ENCODE assay signal across 1 cellular context in the genomic region with DNA sequence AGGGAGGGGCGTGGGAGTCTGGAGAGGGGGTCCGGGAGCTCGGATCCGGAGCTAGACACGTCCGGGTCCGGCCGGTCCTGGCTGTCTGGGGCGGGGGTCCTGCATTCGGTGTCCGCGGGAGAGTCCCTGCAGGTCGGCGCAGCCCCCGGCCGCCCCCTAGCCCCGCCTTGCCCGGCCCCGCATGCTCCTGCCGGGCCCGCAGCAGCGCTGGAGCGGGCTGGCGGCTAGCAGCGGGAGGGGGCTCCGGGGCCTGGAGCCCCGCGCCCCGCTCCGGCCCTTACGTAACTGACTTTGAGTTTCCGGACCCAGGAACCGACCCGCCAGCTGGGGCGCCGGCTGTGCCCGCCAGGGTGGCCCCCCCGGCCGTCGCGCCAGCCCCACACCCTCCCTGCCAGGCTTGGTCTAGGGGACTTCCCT.
TF ChIP-seq lines count a peak whose summit lies in the region.

No MANE protein-coding gene starts in this region.

TF ChIP-seq in HepG2, 621 proteins besides CTCF, POLR2A, EP300 and RAD21 (continued from another document and continues in another):
- TF ChIP-seq, protein P1, sequence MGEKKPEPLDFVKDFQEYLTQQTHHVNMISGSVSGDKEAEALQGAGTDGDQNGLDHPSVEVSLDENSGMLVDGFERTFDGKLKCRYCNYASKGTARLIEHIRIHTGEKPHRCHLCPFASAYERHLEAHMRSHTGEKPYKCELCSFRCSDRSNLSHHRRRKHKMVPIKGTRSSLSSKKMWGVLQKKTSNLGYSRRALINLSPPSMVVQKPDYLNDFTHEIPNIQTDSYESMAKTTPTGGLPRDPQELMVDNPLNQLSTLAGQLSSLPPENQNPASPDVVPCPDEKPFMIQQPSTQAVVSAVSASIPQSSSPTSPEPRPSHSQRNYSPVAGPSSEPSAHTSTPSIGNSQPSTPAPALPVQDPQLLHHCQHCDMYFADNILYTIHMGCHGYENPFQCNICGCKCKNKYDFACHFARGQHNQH (CRISPR knock-in tag; IDR thresholded peaks at IDR 0.05): no peak
- no peak for TF ChIP-seq BCL6 (CRISPR knock-in tag; IDR thresholded peaks at IDR 0.05)
- TF ChIP-seq ZSCAN30 (CRISPR knock-in tag; IDR thresholded peaks at IDR 0.05): no peak
- TF ChIP-seq ARNT (IDR thresholded peaks at IDR 0.05): no peak
- TF ChIP-seq ZNF224 (CRISPR knock-in tag; IDR thresholded peaks at IDR 0.05): no peak
- TF ChIP-seq, protein P2, sequence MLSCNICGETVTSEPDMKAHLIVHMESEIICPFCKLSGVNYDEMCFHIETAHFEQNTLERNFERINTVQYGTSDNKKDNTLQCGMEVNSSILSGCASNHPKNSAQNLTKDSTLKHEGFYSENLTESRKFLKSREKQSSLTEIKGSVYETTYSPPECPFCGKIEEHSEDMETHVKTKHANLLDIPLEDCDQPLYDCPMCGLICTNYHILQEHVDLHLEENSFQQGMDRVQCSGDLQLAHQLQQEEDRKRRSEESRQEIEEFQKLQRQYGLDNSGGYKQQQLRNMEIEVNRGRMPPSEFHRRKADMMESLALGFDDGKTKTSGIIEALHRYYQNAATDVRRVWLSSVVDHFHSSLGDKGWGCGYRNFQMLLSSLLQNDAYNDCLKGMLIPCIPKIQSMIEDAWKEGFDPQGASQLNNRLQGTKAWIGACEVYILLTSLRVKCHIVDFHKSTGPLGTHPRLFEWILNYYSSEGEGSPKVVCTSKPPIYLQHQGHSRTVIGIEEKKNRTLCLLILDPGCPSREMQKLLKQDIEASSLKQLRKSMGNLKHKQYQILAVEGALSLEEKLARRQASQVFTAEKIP (CRISPR knock-in tag; IDR thresholded peaks at IDR 0.05; ENCODE audit: borderline replicate concordance): no peak
- TF ChIP-seq NFE2L2 (IDR thresholded peaks at IDR 0.05; ENCODE audit: low read length): no peak
- TF ChIP-seq ZNF292 (CRISPR knock-in tag; IDR thresholded peaks at IDR 0.05; ENCODE audit: borderline replicate concordance, low read depth): no peak
- TF ChIP-seq, protein P3, sequence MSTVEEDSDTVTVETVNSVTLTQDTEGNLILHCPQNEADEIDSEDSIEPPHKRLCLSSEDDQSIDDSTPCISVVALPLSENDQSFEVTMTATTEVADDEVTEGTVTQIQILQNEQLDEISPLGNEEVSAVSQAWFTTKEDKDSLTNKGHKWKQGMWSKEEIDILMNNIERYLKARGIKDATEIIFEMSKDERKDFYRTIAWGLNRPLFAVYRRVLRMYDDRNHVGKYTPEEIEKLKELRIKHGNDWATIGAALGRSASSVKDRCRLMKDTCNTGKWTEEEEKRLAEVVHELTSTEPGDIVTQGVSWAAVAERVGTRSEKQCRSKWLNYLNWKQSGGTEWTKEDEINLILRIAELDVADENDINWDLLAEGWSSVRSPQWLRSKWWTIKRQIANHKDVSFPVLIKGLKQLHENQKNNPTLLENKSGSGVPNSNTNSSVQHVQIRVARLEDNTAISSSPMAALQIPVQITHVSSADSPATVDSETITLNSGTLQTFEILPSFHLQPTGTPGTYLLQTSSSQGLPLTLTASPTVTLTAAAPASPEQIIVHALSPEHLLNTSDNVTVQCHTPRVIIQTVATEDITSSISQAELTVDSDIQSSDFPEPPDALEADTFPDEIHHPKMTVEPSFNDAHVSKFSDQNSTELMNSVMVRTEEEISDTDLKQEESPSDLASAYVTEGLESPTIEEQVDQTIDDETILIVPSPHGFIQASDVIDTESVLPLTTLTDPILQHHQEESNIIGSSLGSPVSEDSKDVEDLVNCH (CRISPR knock-in tag; IDR thresholded peaks at IDR 0.05): no peak
- no peak for TF ChIP-seq ZNF570 (CRISPR knock-in tag; IDR thresholded peaks at IDR 0.05; ENCODE audit: borderline replicate concordance)
- TF ChIP-seq PCBP1 (IDR thresholded peaks at IDR 0.05; ENCODE audit: borderline replicate concordance, low read depth, low read length): 0 out of 2 replicates have a peak, but pooled peaks have one; percentile 19
- no peak for TF ChIP-seq NR1H2 (CRISPR knock-in tag; IDR thresholded peaks at IDR 0.05; ENCODE audit: borderline replicate concordance, low read depth)
- no peak for TF ChIP-seq MATR3 (CRISPR knock-in tag; IDR thresholded peaks at IDR 0.05)
- no peak for TF ChIP-seq XBP1 (CRISPR knock-in tag; IDR thresholded peaks at IDR 0.05)
- TF ChIP-seq, protein P4, sequence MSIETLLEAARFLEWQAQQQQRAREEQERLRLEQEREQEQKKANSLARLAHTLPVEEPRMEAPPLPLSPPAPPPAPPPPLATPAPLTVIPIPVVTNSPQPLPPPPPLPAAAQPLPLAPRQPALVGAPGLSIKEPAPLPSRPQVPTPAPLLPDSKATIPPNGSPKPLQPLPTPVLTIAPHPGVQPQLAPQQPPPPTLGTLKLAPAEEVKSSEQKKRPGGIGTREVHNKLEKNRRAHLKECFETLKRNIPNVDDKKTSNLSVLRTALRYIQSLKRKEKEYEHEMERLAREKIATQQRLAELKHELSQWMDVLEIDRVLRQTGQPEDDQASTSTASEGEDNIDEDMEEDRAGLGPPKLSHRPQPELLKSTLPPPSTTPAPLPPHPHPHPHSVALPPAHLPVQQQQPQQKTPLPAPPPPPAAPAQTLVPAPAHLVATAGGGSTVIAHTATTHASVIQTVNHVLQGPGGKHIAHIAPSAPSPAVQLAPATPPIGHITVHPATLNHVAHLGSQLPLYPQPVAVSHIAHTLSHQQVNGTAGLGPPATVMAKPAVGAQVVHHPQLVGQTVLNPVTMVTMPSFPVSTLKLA (IDR thresholded peaks at IDR 0.05): no peak
- TF ChIP-seq SUZ12 (IDR thresholded peaks at IDR 0.05; ENCODE audit: low read depth, low read length): no peak
- TF ChIP-seq KMT2A (CRISPR knock-in tag; IDR thresholded peaks at IDR 0.05): 0 out of 2 replicates have a peak, but pooled peaks have one; percentile 19
- no peak for TF ChIP-seq MXD4 (CRISPR knock-in tag; IDR thresholded peaks at IDR 0.05)
- TF ChIP-seq, protein P5, sequence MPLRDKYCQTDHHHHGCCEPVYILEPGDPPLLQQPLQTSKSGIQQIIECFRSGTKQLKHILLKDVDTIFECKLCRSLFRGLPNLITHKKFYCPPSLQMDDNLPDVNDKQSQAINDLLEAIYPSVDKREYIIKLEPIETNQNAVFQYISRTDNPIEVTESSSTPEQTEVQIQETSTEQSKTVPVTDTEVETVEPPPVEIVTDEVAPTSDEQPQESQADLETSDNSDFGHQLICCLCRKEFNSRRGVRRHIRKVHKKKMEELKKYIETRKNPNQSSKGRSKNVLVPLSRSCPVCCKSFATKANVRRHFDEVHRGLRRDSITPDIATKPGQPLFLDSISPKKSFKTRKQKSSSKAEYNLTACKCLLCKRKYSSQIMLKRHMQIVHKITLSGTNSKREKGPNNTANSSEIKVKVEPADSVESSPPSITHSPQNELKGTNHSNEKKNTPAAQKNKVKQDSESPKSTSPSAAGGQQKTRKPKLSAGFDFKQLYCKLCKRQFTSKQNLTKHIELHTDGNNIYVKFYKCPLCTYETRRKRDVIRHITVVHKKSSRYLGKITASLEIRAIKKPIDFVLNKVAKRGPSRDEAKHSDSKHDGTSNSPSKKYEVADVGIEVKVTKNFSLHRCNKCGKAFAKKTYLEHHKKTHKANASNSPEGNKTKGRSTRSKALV (CRISPR knock-in tag; IDR thresholded peaks at IDR 0.05): no peak
- TF ChIP-seq ETV6 (CRISPR knock-in tag; conservative IDR thresholded peaks at IDR 0.05): no peak
- no peak for TF ChIP-seq ELF1 (CRISPR knock-in tag; IDR thresholded peaks at IDR 0.05)
- no peak for TF ChIP-seq NFRKB (IDR thresholded peaks at IDR 0.05)
- peak; percentile 14 for TF ChIP-seq RBM39 (IDR thresholded peaks at IDR 0.05; ENCODE audit: low read depth, low read length, poor library complexity, severe bottlenecking)
- TF ChIP-seq ZNF775 (CRISPR knock-in tag; IDR thresholded peaks at IDR 0.05; ENCODE audit: borderline replicate concordance): no peak
- no peak for TF ChIP-seq ZNF317 (CRISPR knock-in tag; IDR thresholded peaks at IDR 0.05)
- no peak for TF ChIP-seq CHD2 (IDR thresholded peaks at IDR 0.05; ENCODE audit: low read depth, low read length)
- no peak for TF ChIP-seq FOXO1 (CRISPR knock-in tag; IDR thresholded peaks at IDR 0.05)
- TF ChIP-seq MTF2 (CRISPR knock-in tag; IDR thresholded peaks at IDR 0.05; ENCODE audit: borderline replicate concordance): no peak
- TF ChIP-seq ZNF451 (CRISPR knock-in tag; IDR thresholded peaks at IDR 0.05): no peak
- TF ChIP-seq EED (CRISPR knock-in tag; IDR thresholded peaks at IDR 0.05): no peak
- no peak for TF ChIP-seq FOXP1 (IDR thresholded peaks at IDR 0.05)
- TF ChIP-seq FOXP1 (CRISPR knock-in tag; IDR thresholded peaks at IDR 0.05): no peak
- TF ChIP-seq, protein P6, sequence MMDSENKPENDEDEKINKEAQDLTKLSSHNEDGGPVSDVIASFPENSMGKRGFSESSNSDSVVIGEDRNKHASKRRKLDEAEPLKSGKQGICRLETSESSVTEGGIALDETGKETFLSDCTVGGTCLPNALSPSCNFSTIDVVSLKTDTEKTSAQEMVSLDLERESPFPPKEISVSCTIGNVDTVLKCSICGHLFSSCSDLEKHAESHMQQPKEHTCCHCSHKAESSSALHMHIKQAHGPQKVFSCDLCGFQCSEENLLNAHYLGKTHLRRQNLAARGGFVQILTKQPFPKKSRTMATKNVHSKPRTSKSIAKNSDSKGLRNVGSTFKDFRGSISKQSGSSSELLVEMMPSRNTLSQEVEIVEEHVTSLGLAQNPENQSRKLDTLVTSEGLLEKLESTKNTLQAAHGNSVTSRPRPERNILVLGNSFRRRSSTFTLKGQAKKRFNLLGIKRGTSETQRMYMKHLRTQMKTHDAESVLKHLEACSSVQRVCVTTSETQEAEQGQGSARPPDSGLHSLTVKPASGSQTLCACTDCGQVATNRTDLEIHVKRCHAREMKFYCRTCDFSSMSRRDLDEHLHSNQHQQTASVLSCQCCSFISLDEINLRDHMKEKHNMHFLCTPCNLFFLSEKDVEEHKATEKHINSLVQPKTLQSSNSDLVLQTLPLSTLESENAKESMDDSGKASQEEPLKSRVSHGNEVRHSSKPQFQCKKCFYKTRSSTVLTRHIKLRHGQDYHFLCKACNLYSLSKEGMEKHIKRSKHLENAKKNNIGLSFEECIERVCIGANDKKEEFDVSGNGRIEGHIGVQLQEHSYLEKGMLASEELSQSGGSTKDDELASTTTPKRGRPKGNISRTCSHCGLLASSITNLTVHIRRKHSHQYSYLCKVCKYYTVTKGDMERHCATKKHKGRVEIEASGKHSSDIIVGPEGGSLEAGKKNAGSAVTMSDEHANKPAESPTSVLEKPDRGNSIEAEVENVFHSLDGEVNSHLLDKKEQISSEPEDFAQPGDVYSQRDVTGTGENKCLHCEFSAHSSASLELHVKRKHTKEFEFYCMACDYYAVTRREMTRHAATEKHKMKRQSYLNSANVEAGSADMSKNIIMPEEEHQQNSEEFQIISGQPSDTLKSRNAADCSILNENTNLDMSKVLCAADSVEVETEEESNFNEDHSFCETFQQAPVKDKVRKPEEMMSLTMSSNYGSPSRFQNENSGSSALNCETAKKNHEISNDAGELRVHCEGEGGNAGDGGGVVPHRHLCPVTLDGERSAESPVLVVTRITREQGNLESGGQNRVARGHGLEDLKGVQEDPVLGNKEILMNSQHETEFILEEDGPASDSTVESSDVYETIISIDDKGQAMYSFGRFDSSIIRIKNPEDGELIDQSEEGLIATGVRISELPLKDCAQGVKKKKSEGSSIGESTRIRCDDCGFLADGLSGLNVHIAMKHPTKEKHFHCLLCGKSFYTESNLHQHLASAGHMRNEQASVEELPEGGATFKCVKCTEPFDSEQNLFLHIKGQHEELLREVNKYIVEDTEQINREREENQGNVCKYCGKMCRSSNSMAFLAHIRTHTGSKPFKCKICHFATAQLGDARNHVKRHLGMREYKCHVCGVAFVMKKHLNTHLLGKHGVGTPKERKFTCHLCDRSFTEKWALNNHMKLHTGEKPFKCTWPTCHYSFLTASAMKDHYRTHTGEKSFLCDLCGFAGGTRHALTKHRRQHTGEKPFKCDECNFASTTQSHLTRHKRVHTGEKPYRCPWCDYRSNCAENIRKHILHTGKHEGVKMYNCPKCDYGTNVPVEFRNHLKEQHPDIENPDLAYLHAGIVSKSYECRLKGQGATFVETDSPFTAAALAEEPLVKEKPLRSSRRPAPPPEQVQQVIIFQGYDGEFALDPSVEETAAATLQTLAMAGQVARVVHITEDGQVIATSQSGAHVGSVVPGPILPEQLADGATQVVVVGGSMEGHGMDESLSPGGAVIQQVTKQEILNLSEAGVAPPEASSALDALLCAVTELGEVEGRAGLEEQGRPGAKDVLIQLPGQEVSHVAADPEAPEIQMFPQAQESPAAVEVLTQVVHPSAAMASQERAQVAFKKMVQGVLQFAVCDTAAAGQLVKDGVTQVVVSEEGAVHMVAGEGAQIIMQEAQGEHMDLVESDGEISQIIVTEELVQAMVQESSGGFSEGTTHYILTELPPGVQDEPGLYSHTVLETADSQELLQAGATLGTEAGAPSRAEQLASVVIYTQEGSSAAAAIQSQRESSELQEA (CRISPR knock-in tag; IDR thresholded peaks at IDR 0.05; ENCODE audit: not compliant biosample characterization): no peak
- no peak for TF ChIP-seq CEBPG (CRISPR knock-in tag; IDR thresholded peaks at IDR 0.05)
- TF ChIP-seq PHF20 (CRISPR knock-in tag; IDR thresholded peaks at IDR 0.05): no peak
- TF ChIP-seq CC2D1A (CRISPR knock-in tag; IDR thresholded peaks at IDR 0.05): no peak
- TF ChIP-seq, protein P7, sequence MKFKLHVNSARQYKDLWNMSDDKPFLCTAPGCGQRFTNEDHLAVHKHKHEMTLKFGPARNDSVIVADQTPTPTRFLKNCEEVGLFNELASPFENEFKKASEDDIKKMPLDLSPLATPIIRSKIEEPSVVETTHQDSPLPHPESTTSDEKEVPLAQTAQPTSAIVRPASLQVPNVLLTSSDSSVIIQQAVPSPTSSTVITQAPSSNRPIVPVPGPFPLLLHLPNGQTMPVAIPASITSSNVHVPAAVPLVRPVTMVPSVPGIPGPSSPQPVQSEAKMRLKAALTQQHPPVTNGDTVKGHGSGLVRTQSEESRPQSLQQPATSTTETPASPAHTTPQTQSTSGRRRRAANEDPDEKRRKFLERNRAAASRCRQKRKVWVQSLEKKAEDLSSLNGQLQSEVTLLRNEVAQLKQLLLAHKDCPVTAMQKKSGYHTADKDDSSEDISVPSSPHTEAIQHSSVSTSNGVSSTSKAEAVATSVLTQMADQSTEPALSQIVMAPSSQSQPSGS (CRISPR knock-in tag; IDR thresholded peaks at IDR 0.05): no peak
